ENCODE assay signal across 21 cellular contexts in genomic region chr3:171159024-171159821, GRCh38.
DNase-seq lines count a peak whose midpoint lies in the region; ATAC-seq and TF ChIP-seq lines count a peak whose summit lies in the region.
"Had no signal": no experiment of that assay in that cellular context is flagged by ENCODE, and none has a peak within 500 bp of the region (broad histone marks: within the 10 kb centered on the region; RNA-seq: fewer than 3 reads in every experiment).

No MANE protein-coding gene starts in this region.

- CTCF ChIA-PET in WTC11 (lab: Charles Lee) = no interaction called here
- CTCF ChIA-PET in activated naive CD4-positive, alpha-beta T cell treated with anti-CD3 and anti-CD28 coated beads for 36 hours (lab: Charles Lee) = interaction anchor here (0.8 to 1.4 kb wide), 4 partner anchors 13 to 407 kb away, joined by 3 to 4 read pairs (median 3); no protein-coding TSS in a partner anchor

- TF ChIP-seq POLR2A in erythroblast (IDR thresholded peaks at IDR 0.05; ENCODE audit: low read length) = no peak

- intact Hi-C loops in activated naive CD4-positive, alpha-beta T cell treated with anti-CD3 and anti-CD28 coated beads for 36 hours (cut with micrococcal nuclease) = no loop called here

- H3K9me3 ChIP-seq in neuronal stem cell (replicated peaks in 1 of 2; ENCODE audit: control insufficient read depth in 2 of 2, insufficient read depth in 1 of 2, low read depth in 1 of 2, low read length in 2 of 2) = peaks cover 0 to 20% of the 10 kb centered on the region in 2 donors

- H3K9ac ChIP-seq in neuronal stem cell (ENCODE audit: low read depth, low read length, poor library complexity) = no peak overlapping the region

- POLR2A ChIA-PET in WTC11 (lab: Charles Lee) = no interaction called here

- peaks cover 0 to 8% of the 10 kb centered on the region in 2 donors for H3K4me1 ChIP-seq in neuronal stem cell (ENCODE audit: control insufficient read depth in 2 of 2, insufficient read depth in 1 of 2, low read depth in 1 of 2, low read length in 2 of 2)

- no peak overlapping the region for H4K8ac ChIP-seq in neuronal stem cell (ENCODE audit: low read depth, low read length)

- no peaks in the 10 kb centered on the region for H3K27me3 ChIP-seq in neuronal stem cell (ENCODE audit: control insufficient read depth in 3 of 3, insufficient read depth in 3 of 3, low read depth in 1 of 3, low read length in 3 of 3)

- no peak overlapping the region for H3K14ac ChIP-seq in neuronal stem cell (ENCODE audit: low read length)

- TF ChIP-seq CTCF in WTC11 (IDR thresholded peaks at IDR 0.05) = no peak

- no CpG with 5 or more reads among the region's 20 CpGs for WGBS in neuronal stem cell (ENCODE audit: extremely low coverage in 2 of 2, insufficient read length in 2 of 2, insufficient replicate concordance in 1 of 2), 2 donors

- H3K18ac ChIP-seq in neuronal stem cell (ENCODE audit: low read length) = peak overlapping the region; percentile 40

- H3K27me3 Mint-ChIP-seq in WTC11 (ENCODE audit: low read depth) = no peaks in the 10 kb centered on the region
- no peaks in the 10 kb centered on the region for H3K27me3 Mint-ChIP-seq in activated naive CD4-positive, alpha-beta T cell treated with anti-CD3 and anti-CD28 coated beads for 36 hours (ENCODE audit: low read depth)
- H3K27me3 Mint-ChIP-seq: activated CD8-positive, alpha-beta T cell treated with anti-CD3 and anti-CD28 coated beads for 36 hours; naive B cell; T-cell had no signal

- ATAC-seq in WTC11 (no peak), HG03045 (IDR thresholded peaks at IDR 0.05; ENCODE audit: unreplicated experiment) (no peak)
- ATAC-seq in activated CD4-positive, CD25-positive, alpha-beta regulatory T cell treated with anti-CD3 and anti-CD28 coated beads, Interleukin-2, amount 50 U/mL, for 24 hours = no peak
- ATAC-seq: activated CD8-positive, alpha-beta T cell treated with anti-CD3 and anti-CD28 coated beads for 36 hours; left colon; T-cell had no signal

- no peak overlapping the region for H3K23ac ChIP-seq in neuronal stem cell (ENCODE audit: low read depth, low read length, poor library complexity)

- peak overlapping the region; percentile 20; the same call in 1 of the 2 replicates for H3K27ac Mint-ChIP-seq in WTC11
- no peak overlapping the region for H3K27ac Mint-ChIP-seq in activated naive CD4-positive, alpha-beta T cell treated with anti-CD3 and anti-CD28 coated beads for 36 hours
- H3K27ac Mint-ChIP-seq: activated CD8-positive, alpha-beta T cell treated with anti-CD3 and anti-CD28 coated beads for 36 hours; memory B cell; naive B cell had no signal

- H2BK5ac ChIP-seq in neuronal stem cell (ENCODE audit: low read length) = no peak overlapping the region

- H3K27ac ChIP-seq in neuronal stem cell (replicated peaks; ENCODE audit: low read length) = no peak overlapping the region
- H3K27ac ChIP-seq: HL-60, RWPE1 had no signal

- peaks cover 55% of the 10 kb centered on the region for H3K36me3 Mint-ChIP-seq in WTC11
- H3K36me3 Mint-ChIP-seq in activated naive CD4-positive, alpha-beta T cell treated with anti-CD3 and anti-CD28 coated beads for 36 hours (ENCODE audit: low read depth) = peaks cover 41% of the 10 kb centered on the region
- H3K36me3 Mint-ChIP-seq: CD14-positive monocyte had no signal

- no peak overlapping the region for H3K4ac ChIP-seq in neuronal stem cell (ENCODE audit: low read length)

- H3K4me3 ChIP-seq in neuronal stem cell (ENCODE audit: low read length in 2 of 2) = no peak overlapping the region

- H3K79me1 ChIP-seq in neuronal stem cell (ENCODE audit: low read depth, low read length) = no peaks in the 10 kb centered on the region

- H3K4me2 ChIP-seq in neuronal stem cell (ENCODE audit: insufficient read depth, low read length, poor library complexity, severe bottlenecking) = no peak overlapping the region

- no peak overlapping the region for H2BK120ac ChIP-seq in neuronal stem cell (ENCODE audit: low read depth, low read length)

- H3K36me3 ChIP-seq in neuronal stem cell (replicated peaks in 1 of 2; ENCODE audit: control insufficient read depth in 2 of 2, insufficient read depth in 2 of 2, low read length in 2 of 2) = peaks cover 0 to 91% of the 10 kb centered on the region in 2 donors

- no peak overlapping the region for H2AFZ ChIP-seq in neuronal stem cell (ENCODE audit: low read length)

- no peak overlapping the region for H2BK15ac ChIP-seq in neuronal stem cell (ENCODE audit: low read length)

- no peak for DNase-seq in WTC11 (ENCODE audit: low spot score)
- peak; percentile 73 to 75 for DNase-seq in erythroblast (lab: John Stamatoyannopoulos, UW)
- DNase-seq in neuronal stem cell (ENCODE audit: low spot score) = no peak
- no peak for DNase-seq in stimulated activated CD4-positive, alpha-beta T cell treated with anti-CD3 and anti-CD28 coated beads, Interleukin-2, amount 100 ng/mL, for 24 hours
- no peak for DNase-seq in activated naive CD4-positive, alpha-beta T cell treated with anti-CD3 and anti-CD28 coated beads for 36 hours
- DNase-seq: activated CD8-positive, alpha-beta T cell treated with anti-CD3 and anti-CD28 coated beads for 36 hours; activated effector memory CD4-positive, alpha-beta T cell treated with Interleukin-2 at 50 U/mL for 16 hours; Kasumi-1; left colon; naive B cell; NCI-H146; NCI-H446; NCI-H82; T-cell; trophoblast cell had no signal

- H2AK5ac ChIP-seq in neuronal stem cell (ENCODE audit: low read depth, low read length) = peak overlapping the region; percentile 6

- H4K91ac ChIP-seq in neuronal stem cell (ENCODE audit: low read depth, low read length, poor library complexity) = no peak overlapping the region

- H3K4me1 Mint-ChIP-seq in WTC11 = no peaks in the 10 kb centered on the region
- peaks cover 4% of the 10 kb centered on the region for H3K4me1 Mint-ChIP-seq in activated naive CD4-positive, alpha-beta T cell treated with anti-CD3 and anti-CD28 coated beads for 36 hours (ENCODE audit: low read depth)
- H3K4me1 Mint-ChIP-seq: CD14-positive monocyte, memory B cell, naive B cell, T-cell had no signal

- H2BK12ac ChIP-seq in neuronal stem cell (ENCODE audit: low read length) = no peak overlapping the region

- H3K4me3 Mint-ChIP-seq in WTC11 = no peak overlapping the region
- H3K4me3 Mint-ChIP-seq in activated naive CD4-positive, alpha-beta T cell treated with anti-CD3 and anti-CD28 coated beads for 36 hours = no peak overlapping the region
- H3K4me3 Mint-ChIP-seq: activated CD8-positive, alpha-beta T cell treated with anti-CD3 and anti-CD28 coated beads for 36 hours; CD14-positive monocyte; memory B cell; naive B cell; T-cell had no signal

- H3K9me3 Mint-ChIP-seq in WTC11 = peaks cover 12% of the 10 kb centered on the region
- no peaks in the 10 kb centered on the region for H3K9me3 Mint-ChIP-seq in activated naive CD4-positive, alpha-beta T cell treated with anti-CD3 and anti-CD28 coated beads for 36 hours
- H3K9me3 Mint-ChIP-seq: activated CD8-positive, alpha-beta T cell treated with anti-CD3 and anti-CD28 coated beads for 36 hours had no signal

TF ChIP-seq in WTC11, 78 proteins besides CTCF, POLR2A, EP300 and RAD21 (continues in another document):
- TF ChIP-seq PRDM15 (CRISPR knock-in tag; IDR thresholded peaks at IDR 0.05) (no peak), EMX1 (CRISPR knock-in tag; IDR thresholded peaks at IDR 0.05) (no peak)
- TF ChIP-seq, protein P1, sequence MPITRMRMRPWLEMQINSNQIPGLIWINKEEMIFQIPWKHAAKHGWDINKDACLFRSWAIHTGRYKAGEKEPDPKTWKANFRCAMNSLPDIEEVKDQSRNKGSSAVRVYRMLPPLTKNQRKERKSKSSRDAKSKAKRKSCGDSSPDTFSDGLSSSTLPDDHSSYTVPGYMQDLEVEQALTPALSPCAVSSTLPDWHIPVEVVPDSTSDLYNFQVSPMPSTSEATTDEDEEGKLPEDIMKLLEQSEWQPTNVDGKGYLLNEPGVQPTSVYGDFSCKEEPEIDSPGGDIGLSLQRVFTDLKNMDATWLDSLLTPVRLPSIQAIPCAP (CRISPR knock-in tag; IDR thresholded peaks at IDR 0.05) = no peak

Comparison
In these comparisons a context has a peak if more than half of its experiments do, and no peak if none do; other contexts are left out.
1. DNase-seq: peak in erythroblast (2 of 2); none in WTC11 (single experiment), neuronal stem cell (single experiment), stimulated activated CD4-positive, alpha-beta T cell treated with anti-CD3 and anti-CD28 coated beads, Interleukin-2, amount 100 ng/mL, for 24 hours (0 of 2) and activated naive CD4-positive, alpha-beta T cell treated with anti-CD3 and anti-CD28 coated beads for 36 hours (single experiment).